In the genomic region with DNA sequence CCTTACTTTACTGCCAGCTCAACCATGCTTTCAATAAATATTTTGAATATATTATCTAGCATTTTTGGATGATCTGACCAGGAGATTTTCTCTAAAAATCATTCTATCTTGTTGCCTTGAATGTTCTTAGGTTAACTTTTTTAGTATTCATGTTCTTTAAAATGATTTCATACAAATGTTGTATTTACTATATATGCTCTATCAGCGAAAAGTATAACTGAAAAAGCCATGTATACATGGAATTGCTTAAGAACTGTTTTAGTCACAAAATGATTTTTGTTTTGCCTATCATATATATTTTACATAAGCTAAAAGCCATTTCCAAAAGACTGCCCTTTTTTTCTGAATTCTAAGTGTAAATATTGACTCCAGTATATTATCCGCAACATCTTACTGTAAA, we compare ENCODE assay signal across 4 cellular contexts.
TF ChIP-seq lines count a peak whose summit lies in the region.

No MANE protein-coding gene starts in this region.

TF ChIP-seq in HepG2, 621 proteins besides CTCF, POLR2A, EP300 and RAD21:
- TF ChIP-seq, protein P1, sequence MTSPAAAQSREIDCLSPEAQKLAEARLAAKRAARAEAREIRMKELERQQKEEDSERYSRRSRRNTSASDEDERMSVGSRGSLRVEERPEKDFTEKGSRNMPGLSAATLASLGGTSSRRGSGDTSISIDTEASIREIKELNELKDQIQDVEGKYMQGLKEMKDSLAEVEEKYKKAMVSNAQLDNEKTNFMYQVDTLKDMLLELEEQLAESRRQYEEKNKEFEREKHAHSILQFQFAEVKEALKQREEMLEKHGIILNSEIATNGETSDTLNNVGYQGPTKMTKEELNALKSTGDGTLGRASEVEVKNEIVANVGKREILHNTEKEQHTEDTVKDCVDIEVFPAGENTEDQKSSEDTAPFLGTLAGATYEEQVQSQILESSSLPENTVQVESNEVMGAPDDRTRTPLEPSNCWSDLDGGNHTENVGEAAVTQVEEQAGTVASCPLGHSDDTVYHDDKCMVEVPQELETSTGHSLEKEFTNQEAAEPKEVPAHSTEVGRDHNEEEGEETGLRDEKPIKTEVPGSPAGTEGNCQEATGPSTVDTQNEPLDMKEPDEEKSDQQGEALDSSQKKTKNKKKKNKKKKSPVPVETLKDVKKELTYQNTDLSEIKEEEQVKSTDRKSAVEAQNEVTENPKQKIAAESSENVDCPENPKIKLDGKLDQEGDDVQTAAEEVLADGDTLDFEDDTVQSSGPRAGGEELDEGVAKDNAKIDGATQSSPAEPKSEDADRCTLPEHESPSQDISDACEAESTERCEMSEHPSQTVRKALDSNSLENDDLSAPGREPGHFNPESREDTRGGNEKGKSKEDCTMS (CRISPR knock-in tag; conservative IDR thresholded peaks at IDR 0.05), result no peak
- TF ChIP-seq, protein P2, sequence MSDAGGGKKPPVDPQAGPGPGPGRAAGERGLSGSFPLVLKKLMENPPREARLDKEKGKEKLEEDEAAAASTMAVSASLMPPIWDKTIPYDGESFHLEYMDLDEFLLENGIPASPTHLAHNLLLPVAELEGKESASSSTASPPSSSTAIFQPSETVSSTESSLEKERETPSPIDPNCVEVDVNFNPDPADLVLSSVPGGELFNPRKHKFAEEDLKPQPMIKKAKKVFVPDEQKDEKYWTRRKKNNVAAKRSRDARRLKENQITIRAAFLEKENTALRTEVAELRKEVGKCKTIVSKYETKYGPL (CRISPR knock-in tag; IDR thresholded peaks at IDR 0.05), result no peak
- TF ChIP-seq, protein P3, sequence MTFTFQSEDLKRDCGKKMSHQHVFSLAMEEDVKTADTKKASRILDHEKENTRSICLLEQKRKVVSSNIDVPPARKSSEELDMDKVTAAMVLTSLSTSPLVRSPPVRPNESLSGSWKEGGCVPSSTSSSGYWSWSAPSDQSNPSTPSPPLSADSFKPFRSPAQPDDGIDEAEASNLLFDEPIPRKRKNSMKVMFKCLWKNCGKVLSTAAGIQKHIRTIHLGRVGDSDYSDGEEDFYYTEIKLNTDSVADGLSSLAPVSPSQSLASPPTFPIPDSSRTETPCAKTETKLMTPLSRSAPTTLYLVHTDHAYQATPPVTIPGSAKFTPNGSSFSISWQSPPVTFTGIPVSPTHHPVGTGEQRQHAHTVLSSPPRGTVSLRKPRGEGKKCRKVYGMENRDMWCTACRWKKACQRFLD (CRISPR knock-in tag; IDR thresholded peaks at IDR 0.05; ENCODE audit: borderline replicate concordance), result no peak
- no peak for TF ChIP-seq TEAD3 (CRISPR knock-in tag; optimal IDR thresholded peaks at IDR 0.05; ENCODE audit: borderline replicate concordance)
- no peak for TF ChIP-seq ZNF883 (CRISPR knock-in tag; IDR thresholded peaks at IDR 0.05; ENCODE audit: not compliant biosample characterization)
- TF ChIP-seq MAFF (IDR thresholded peaks at IDR 0.05; ENCODE audit: low read depth, low read length), result peak; percentile 41; the same call in 1 of the 2 replicates
- TF ChIP-seq MAFK (conservative IDR thresholded peaks at IDR 0.05 in 1 of 2, IDR thresholded peaks at IDR 0.05 in 1 of 2; ENCODE audit: low read length in 2 of 2), result peak; percentile 43 to 78; a peak in 3 of 4 replicates

TF ChIP-seq in A549, 52 proteins besides CTCF, POLR2A, EP300 and RAD21:
- no peak for TF ChIP-seq KDM5A (IDR thresholded peaks at IDR 0.05)
- TF ChIP-seq, protein P4, sequence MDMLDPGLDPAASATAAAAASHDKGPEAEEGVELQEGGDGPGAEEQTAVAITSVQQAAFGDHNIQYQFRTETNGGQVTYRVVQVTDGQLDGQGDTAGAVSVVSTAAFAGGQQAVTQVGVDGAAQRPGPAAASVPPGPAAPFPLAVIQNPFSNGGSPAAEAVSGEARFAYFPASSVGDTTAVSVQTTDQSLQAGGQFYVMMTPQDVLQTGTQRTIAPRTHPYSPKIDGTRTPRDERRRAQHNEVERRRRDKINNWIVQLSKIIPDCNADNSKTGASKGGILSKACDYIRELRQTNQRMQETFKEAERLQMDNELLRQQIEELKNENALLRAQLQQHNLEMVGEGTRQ (IDR thresholded peaks at IDR 0.05), result no peak
- peak; percentile 60 for TF ChIP-seq MAFK (IDR thresholded peaks at IDR 0.05; ENCODE audit: partially characterized antibody)
- no peak for TF ChIP-seq FOXS1 (CRISPR knock-in tag; IDR thresholded peaks at IDR 0.05)
- no peak for TF ChIP-seq SMC3 (IDR thresholded peaks at IDR 0.05)

TF ChIP-seq in IMR-90, 13 proteins besides CTCF, POLR2A, EP300 and RAD21:
- TF ChIP-seq MAFK (IDR thresholded peaks at IDR 0.05; ENCODE audit: low read depth, low read length) (0 out of 2 replicates have a peak, but pooled peaks have one; percentile 20), BHLHE40 (IDR thresholded peaks at IDR 0.05; ENCODE audit: low read depth, low read length) (no peak)

TF ChIP-seq in K562, 482 proteins besides CTCF, POLR2A, EP300 and RAD21:
- TF ChIP-seq, protein P5, sequence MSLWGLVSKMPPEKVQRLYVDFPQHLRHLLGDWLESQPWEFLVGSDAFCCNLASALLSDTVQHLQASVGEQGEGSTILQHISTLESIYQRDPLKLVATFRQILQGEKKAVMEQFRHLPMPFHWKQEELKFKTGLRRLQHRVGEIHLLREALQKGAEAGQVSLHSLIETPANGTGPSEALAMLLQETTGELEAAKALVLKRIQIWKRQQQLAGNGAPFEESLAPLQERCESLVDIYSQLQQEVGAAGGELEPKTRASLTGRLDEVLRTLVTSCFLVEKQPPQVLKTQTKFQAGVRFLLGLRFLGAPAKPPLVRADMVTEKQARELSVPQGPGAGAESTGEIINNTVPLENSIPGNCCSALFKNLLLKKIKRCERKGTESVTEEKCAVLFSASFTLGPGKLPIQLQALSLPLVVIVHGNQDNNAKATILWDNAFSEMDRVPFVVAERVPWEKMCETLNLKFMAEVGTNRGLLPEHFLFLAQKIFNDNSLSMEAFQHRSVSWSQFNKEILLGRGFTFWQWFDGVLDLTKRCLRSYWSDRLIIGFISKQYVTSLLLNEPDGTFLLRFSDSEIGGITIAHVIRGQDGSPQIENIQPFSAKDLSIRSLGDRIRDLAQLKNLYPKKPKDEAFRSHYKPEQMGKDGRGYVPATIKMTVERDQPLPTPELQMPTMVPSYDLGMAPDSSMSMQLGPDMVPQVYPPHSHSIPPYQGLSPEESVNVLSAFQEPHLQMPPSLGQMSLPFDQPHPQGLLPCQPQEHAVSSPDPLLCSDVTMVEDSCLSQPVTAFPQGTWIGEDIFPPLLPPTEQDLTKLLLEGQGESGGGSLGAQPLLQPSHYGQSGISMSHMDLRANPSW (CRISPR knock-in tag; IDR thresholded peaks at IDR 0.05), result no peak
- no peak for TF ChIP-seq NR3C1 (CRISPR knock-in tag; IDR thresholded peaks at IDR 0.05)
- TF ChIP-seq, protein P6, sequence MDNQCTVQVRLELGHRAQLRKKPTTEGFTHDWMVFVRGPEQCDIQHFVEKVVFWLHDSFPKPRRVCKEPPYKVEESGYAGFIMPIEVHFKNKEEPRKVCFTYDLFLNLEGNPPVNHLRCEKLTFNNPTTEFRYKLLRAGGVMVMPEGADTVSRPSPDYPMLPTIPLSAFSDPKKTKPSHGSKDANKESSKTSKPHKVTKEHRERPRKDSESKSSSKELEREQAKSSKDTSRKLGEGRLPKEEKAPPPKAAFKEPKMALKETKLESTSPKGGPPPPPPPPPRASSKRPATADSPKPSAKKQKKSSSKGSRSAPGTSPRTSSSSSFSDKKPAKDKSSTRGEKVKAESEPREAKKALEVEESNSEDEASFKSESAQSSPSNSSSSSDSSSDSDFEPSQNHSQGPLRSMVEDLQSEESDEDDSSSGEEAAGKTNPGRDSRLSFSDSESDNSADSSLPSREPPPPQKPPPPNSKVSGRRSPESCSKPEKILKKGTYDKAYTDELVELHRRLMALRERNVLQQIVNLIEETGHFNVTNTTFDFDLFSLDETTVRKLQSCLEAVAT (IDR thresholded peaks at IDR 0.05), result no peak
- TF ChIP-seq KAT7 (CRISPR knock-in tag; IDR thresholded peaks at IDR 0.05; ENCODE audit: borderline replicate concordance), result no peak
- TF ChIP-seq ZNF316 (IDR thresholded peaks at IDR 0.05), result peak; percentile 72
- TF ChIP-seq, protein P7, sequence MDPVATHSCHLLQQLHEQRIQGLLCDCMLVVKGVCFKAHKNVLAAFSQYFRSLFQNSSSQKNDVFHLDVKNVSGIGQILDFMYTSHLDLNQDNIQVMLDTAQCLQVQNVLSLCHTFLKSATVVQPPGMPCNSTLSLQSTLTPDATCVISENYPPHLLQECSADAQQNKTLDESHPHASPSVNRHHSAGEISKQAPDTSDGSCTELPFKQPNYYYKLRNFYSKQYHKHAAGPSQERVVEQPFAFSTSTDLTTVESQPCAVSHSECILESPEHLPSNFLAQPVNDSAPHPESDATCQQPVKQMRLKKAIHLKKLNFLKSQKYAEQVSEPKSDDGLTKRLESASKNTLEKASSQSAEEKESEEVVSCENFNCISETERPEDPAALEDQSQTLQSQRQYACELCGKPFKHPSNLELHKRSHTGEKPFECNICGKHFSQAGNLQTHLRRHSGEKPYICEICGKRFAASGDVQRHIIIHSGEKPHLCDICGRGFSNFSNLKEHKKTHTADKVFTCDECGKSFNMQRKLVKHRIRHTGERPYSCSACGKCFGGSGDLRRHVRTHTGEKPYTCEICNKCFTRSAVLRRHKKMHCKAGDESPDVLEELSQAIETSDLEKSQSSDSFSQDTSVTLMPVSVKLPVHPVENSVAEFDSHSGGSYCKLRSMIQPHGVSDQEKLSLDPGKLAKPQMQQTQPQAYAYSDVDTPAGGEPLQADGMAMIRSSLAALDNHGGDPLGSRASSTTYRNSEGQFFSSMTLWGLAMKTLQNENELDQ (CRISPR knock-in tag; IDR thresholded peaks at IDR 0.05; ENCODE audit: borderline replicate concordance), result no peak
- TF ChIP-seq C11orf30 (IDR thresholded peaks at IDR 0.05; ENCODE audit: low read depth), result peak; percentile 29; the same call in 1 of the 2 replicates
- TF ChIP-seq, protein P8, sequence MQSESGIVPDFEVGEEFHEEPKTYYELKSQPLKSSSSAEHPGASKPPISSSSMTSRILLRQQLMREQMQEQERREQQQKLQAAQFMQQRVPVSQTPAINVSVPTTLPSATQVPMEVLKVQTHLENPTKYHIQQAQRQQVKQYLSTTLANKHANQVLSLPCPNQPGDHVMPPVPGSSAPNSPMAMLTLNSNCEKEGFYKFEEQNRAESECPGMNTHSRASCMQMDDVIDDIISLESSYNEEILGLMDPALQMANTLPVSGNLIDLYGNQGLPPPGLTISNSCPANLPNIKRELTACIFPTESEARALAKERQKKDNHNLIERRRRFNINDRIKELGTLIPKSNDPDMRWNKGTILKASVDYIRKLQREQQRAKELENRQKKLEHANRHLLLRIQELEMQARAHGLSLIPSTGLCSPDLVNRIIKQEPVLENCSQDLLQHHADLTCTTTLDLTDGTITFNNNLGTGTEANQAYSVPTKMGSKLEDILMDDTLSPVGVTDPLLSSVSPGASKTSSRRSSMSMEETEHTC (IDR thresholded peaks at IDR 0.05), result no peak
- TF ChIP-seq POLR3G (IDR thresholded peaks at IDR 0.05; ENCODE audit: extremely low read depth, insufficient read length, insufficient replicate concordance), result no peak
- no peak for TF ChIP-seq FOXP1 (CRISPR knock-in tag; IDR thresholded peaks at IDR 0.05)
- TF ChIP-seq POLR2G (IDR thresholded peaks at IDR 0.05; ENCODE audit: low read depth, low read length), result no peak
- TF ChIP-seq GATAD2B (IDR thresholded peaks at IDR 0.05; ENCODE audit: borderline replicate concordance), result no peak
- no peak for TF ChIP-seq WHSC1 (IDR thresholded peaks at IDR 0.05; ENCODE audit: low read length)
